Comparison of ENCODE assay signal across 1 cellular context in genomic region chr3:112990672-112991602, GRCh38.
TF ChIP-seq lines count a peak whose summit lies in the region.

TSS of gene GTPBP8 (plus strand) at chr3:112990984. CDS start at chr3:112991000, 16 bp downstream.

TF ChIP-seq in HEK293, 187 proteins besides CTCF, POLR2A, EP300 and RAD21 (continued from another document and continues in another):
- TF ChIP-seq ZBTB10 (tag by site-specific recombination; IDR thresholded peaks at IDR 0.05) (no peak), ZNF560 (tag by site-specific recombination; IDR thresholded peaks at IDR 0.05; ENCODE audit: borderline replicate concordance) (no peak), ZNF549 (tag by site-specific recombination; IDR thresholded peaks at IDR 0.05) (no peak), ZNF169 (tag by site-specific recombination; IDR thresholded peaks at IDR 0.05) (no peak), ZFP3 (tag by site-specific recombination; IDR thresholded peaks at IDR 0.05; ENCODE audit: low read depth) (no peak), MYNN (tag by site-specific recombination; IDR thresholded peaks at IDR 0.05; ENCODE audit: borderline replicate concordance) (no peak), ZFHX2 (tag by site-specific recombination; conservative IDR thresholded peaks at IDR 0.05) (peak; percentile 67), ZNF266 (tag by site-specific recombination; IDR thresholded peaks at IDR 0.05; ENCODE audit: low read depth) (no peak), ZNF692 (tag by site-specific recombination; IDR thresholded peaks at IDR 0.05) (peak; percentile 68; the same call in 1 of the 2 replicates), ZIC2 (tag by site-specific recombination; IDR thresholded peaks at IDR 0.05) (peak; percentile 74), REPIN1 (tag by site-specific recombination; IDR thresholded peaks at IDR 0.05; ENCODE audit: low read depth) (no peak), BCL11A (tag by site-specific recombination; IDR thresholded peaks at IDR 0.05; ENCODE audit: low read depth) (no peak), REST (tag by site-specific recombination; IDR thresholded peaks at IDR 0.05) (no peak), ZNF184 (tag by site-specific recombination; IDR thresholded peaks at IDR 0.05) (no peak), ZFP69B (tag by site-specific recombination; IDR thresholded peaks at IDR 0.05) (no peak), ZBTB44 (tag by site-specific recombination; IDR thresholded peaks at IDR 0.05) (no peak), GLIS2 (tag by site-specific recombination; IDR thresholded peaks at IDR 0.05) (no peak), ZBTB1 (tag by site-specific recombination; IDR thresholded peaks at IDR 0.05) (no peak), BCL11B (tag by site-specific recombination; IDR thresholded peaks at IDR 0.05; ENCODE audit: low read depth) (no peak), ZNF501 (tag by site-specific recombination; IDR thresholded peaks at IDR 0.05) (peak; percentile 75; the same call in 1 of the 2 replicates), SCRT1 (tag by site-specific recombination; IDR thresholded peaks at IDR 0.05; ENCODE audit: borderline replicate concordance) (no peak), ZNF146 (tag by site-specific recombination; IDR thresholded peaks at IDR 0.05) (no peak), SETDB1 (IDR thresholded peaks at IDR 0.05; ENCODE audit: insufficient read length, low read length) (no peak), ZNF426 (tag by site-specific recombination; IDR thresholded peaks at IDR 0.05) (no peak), ZNF404 (tag by site-specific recombination; IDR thresholded peaks at IDR 0.05) (no peak), KLF9 (tag by site-specific recombination; IDR thresholded peaks at IDR 0.05; ENCODE audit: low read depth) (peak; percentile 35), SCRT2 (tag by site-specific recombination; IDR thresholded peaks at IDR 0.05) (no peak), ZNF157 (tag by site-specific recombination; IDR thresholded peaks at IDR 0.05) (no peak), ZNF248 (tag by site-specific recombination; IDR thresholded peaks at IDR 0.05) (no peak), KLF17 (tag by site-specific recombination; IDR thresholded peaks at IDR 0.05) (no peak), ZNF16 (tag by site-specific recombination; IDR thresholded peaks at IDR 0.05; ENCODE audit: low read depth) (no peak), ZNF645 (tag by site-specific recombination; IDR thresholded peaks at IDR 0.05) (no peak), ZNF24 (tag by site-specific recombination; IDR thresholded peaks at IDR 0.05) (peak; percentile 62; the same call in 1 of the 2 replicates), ZNF394 (tag by site-specific recombination; IDR thresholded peaks at IDR 0.05; ENCODE audit: borderline replicate concordance) (no peak; the same call in 1 of the 2 replicates), ZBTB20 (tag by site-specific recombination; IDR thresholded peaks at IDR 0.05) (peak; percentile 71; the same call in 1 of the 2 replicates), ZBTB8A (tag by site-specific recombination; IDR thresholded peaks at IDR 0.05) (no peak), ZNF398 (tag by site-specific recombination; IDR thresholded peaks at IDR 0.05) (no peak), ZNF140 (tag by site-specific recombination; IDR thresholded peaks at IDR 0.05) (no peak), ZNF623 (tag by site-specific recombination; IDR thresholded peaks at IDR 0.05) (no peak), PRDM1 (tag by site-specific recombination; IDR thresholded peaks at IDR 0.05) (no peak), KLF7 (tag by site-specific recombination; IDR thresholded peaks at IDR 0.05; ENCODE audit: borderline replicate concordance) (no peak), ZNF202 (tag by site-specific recombination; IDR thresholded peaks at IDR 0.05; ENCODE audit: borderline replicate concordance) (no peak), ZBTB48 (tag by site-specific recombination; IDR thresholded peaks at IDR 0.05) (no peak), ZNF585B (tag by site-specific recombination; IDR thresholded peaks at IDR 0.05) (no peak), ZNF830 (tag by site-specific recombination; IDR thresholded peaks at IDR 0.05; ENCODE audit: low read depth) (no peak), ZNF350 (tag by site-specific recombination; IDR thresholded peaks at IDR 0.05) (no peak), ZNF274 (IDR thresholded peaks at IDR 0.05; ENCODE audit: low read length) (no peak), ZNF274 (tag by site-specific recombination; IDR thresholded peaks at IDR 0.05; ENCODE audit: borderline replicate concordance) (no peak), ZNF341 (tag by site-specific recombination; IDR thresholded peaks at IDR 0.05; ENCODE audit: low read depth) (peak; percentile 93), ZNF580 (tag by site-specific recombination; IDR thresholded peaks at IDR 0.05) (no peak), ZNF391 (tag by site-specific recombination; IDR thresholded peaks at IDR 0.05; ENCODE audit: borderline replicate concordance, low read depth) (0 out of 2 replicates have a peak, but pooled peaks have one; percentile 27), ZBTB49 (tag by site-specific recombination; IDR thresholded peaks at IDR 0.05; ENCODE audit: low read depth) (no peak), ZNF558 (tag by site-specific recombination; IDR thresholded peaks at IDR 0.05) (no peak)
